17 cellular contexts compared by ENCODE assay signal in the genomic region with DNA sequence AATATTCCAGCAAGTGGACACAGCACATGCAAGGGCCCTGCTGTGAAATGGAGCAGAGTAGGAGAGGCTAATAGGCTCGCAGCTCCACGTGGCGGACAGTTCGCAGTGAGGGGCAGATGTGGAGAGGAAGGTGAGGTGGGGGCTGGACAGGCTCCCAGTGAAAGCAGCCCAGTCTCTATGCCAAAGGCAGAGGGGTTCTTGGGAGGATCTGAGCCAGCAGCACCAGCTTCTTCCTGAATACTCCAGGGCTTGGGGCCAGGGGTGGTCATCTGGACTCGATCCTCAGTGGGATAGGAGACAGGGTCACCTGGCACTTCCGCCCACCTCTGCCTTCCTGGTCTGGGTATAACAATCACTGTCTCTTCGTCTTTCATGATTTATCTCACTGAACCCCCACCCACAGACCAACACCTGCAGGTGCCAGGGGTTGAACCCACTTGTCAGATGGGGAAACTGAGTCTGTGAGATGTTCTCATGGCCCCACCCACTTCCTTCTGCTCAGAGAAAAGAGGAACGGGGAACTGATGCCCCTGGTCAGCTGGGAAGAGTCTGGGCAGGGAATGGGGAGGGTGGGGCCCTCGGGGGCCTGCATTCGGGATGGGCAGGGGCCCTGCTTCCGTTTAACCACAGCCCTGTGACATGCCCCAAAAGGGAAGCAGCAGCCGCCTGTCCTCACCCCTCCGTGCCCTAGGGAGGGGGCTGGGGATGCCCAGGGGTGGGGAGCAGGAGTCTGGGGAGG.
DNase-seq lines count a peak whose midpoint lies in the region; ATAC-seq, FAIRE-seq and TF ChIP-seq lines count a peak whose summit lies in the region.
"Had no signal": no experiment of that assay in that cellular context is flagged by ENCODE, and none has a peak within 500 bp of the region (broad histone marks: within the 10 kb centered on the region; RNA-seq: fewer than 3 reads in every experiment).

No MANE protein-coding gene starts in this region.

- TF ChIP-seq EP300 in A549 (IDR thresholded peaks at IDR 0.05), result no peak

- H2BK5ac ChIP-seq in IMR-90 (ENCODE audit: low read depth, low read length, poor library complexity, severe bottlenecking), result no peak overlapping the region

- POLR2A ChIA-PET in A549 (lab: Yijun Ruan, JAX) (no interaction called here), IMR-90 (lab: Charles Lee; ENCODE audit: unreplicated experiment) (no interaction called here)

- H3K4ac ChIP-seq in IMR-90 (ENCODE audit: low read depth, low read length), result peak overlapping the region; percentile 15

- peak overlapping the region; percentile 23; the same call in 1 of the 2 replicates for H2BK20ac ChIP-seq in IMR-90 (ENCODE audit: low read depth, low read length)

- peak overlapping the region; percentile 17; the same call in 1 of the 2 replicates for H2BK120ac ChIP-seq in IMR-90 (ENCODE audit: low read depth, low read length)

- H3K18ac ChIP-seq in IMR-90 (ENCODE audit: low read depth, low read length), result no peak overlapping the region

- H3K9ac ChIP-seq in IMR-90 (ENCODE audit: low read depth, low read length), result no peak overlapping the region
- H3K9ac ChIP-seq: GM23248 had no signal

- no peaks in the 10 kb centered on the region; the same call in 1 of the 2 replicates for H3K9me1 ChIP-seq in IMR-90 (ENCODE audit: insufficient read depth, low read length)

- H4K5ac ChIP-seq in IMR-90 (ENCODE audit: low read depth, low read length), result no peak overlapping the region

- no peak overlapping the region for H4K8ac ChIP-seq in IMR-90 (ENCODE audit: low read depth in 2 of 2, low read length in 2 of 2)

- no peak overlapping the region for H3K56ac ChIP-seq in IMR-90 (ENCODE audit: extremely low read depth, insufficient read depth, low read length)

- DNase-seq in A549 (ENCODE audit: low read depth in 1 of 2, low spot score in 1 of 2), result no peak
- no peak for DNase-seq in IMR-90
- no peak for DNase-seq in left cardiac atrium
- DNase-seq in foreskin fibroblast, result no peak
- no peak for DNase-seq in hippocampal formation (lab: John Stamatoyannopoulos, UW)
- no peak for DNase-seq in stimulated activated naive CD4-positive, alpha-beta T cell (lab: John Stamatoyannopoulos, UW)
- DNase-seq: activated CD4-positive, alpha-beta T cell treated with anti-CD3 and anti-CD28 coated beads for 36 hours; activated CD8-positive, alpha-beta memory T cell treated with anti-CD3 and anti-CD28 coated beads, Interleukin-2, amount 50 U/mL, for 4 hours; activated gamma-delta T cell treated with Interleukin-2 at 50 U/mL for 16 hours; GM23248; naive thymus-derived CD4-positive, alpha-beta T cell; NCI-H1048; NCI-H2081 treated with DMSO at 0.1 percent for 48 hours; stomach had no signal

- H3K4me2 ChIP-seq in A549 (no peak overlapping the region), IMR-90 (ENCODE audit: low read depth, low read length) (no peak overlapping the region)

- H3K9me3 ChIP-seq in A549 (no peaks in the 10 kb centered on the region), IMR-90 (ENCODE audit: control insufficient read depth, insufficient read depth, low read length) (no peaks in the 10 kb centered on the region), neutrophil (no peaks in the 10 kb centered on the region)
- H3K9me3 ChIP-seq: stomach had no signal

- H3K79me1 ChIP-seq in IMR-90 (ENCODE audit: low read depth in 1 of 2, low read length in 2 of 2), result no peaks in the 10 kb centered on the region

- TF ChIP-seq RAD21 in A549 (conservative IDR thresholded peaks at IDR 0.05 in 1 of 2, IDR thresholded peaks at IDR 0.05 in 1 of 2) (no peak), IMR-90 (IDR thresholded peaks at IDR 0.05; ENCODE audit: low read length) (no peak)

- H3K27ac ChIP-seq in A549, result peak overlapping the region; percentile 46 to 65; a peak in 4 of 6 replicates
- H3K27ac ChIP-seq in IMR-90 (ENCODE audit: insufficient read depth, low read length), result no peak overlapping the region
- H3K27ac ChIP-seq in neutrophil, result peak overlapping the region; percentile 100
- H3K27ac ChIP-seq: GM23248 had no signal

- H3K27me3 ChIP-seq in IMR-90 (ENCODE audit: control insufficient read depth, insufficient read depth, low read length), result no peaks in the 10 kb centered on the region
- H3K27me3 ChIP-seq in neutrophil, result no peaks in the 10 kb centered on the region
- H3K27me3 ChIP-seq: stomach had no signal

- no peak for TF ChIP-seq POLR2A in A549 (IDR thresholded peaks at IDR 0.05; ENCODE audit: low read length)
- TF ChIP-seq POLR2A in IMR-90 (IDR thresholded peaks at IDR 0.05; ENCODE audit: low read depth, low read length), result no peak

- BruUV-seq in IMR-90 (replicated peaks; lab: Mats Ljungman, UMichigan), result no TSS peak

- CTCF ChIA-PET in A549 (lab: Yijun Ruan, JAX), result interaction anchor here (2.4 kb wide), 1 partner anchor 13 kb away, joined by 13 read pairs; no protein-coding TSS in a partner anchor
- CTCF ChIA-PET in IMR-90 (lab: Yijun Ruan, JAX), result no interaction called here

- H3K4me3 ChIP-seq in A549, result no peak overlapping the region
- H3K4me3 ChIP-seq in IMR-90 (ENCODE audit: insufficient read depth, low read depth, low read length), result no peak overlapping the region
- peak overlapping the region; percentile 22 to 74 for H3K4me3 ChIP-seq in neutrophil (ENCODE audit: low read depth in 1 of 2, low read length in 1 of 2)
- no peak overlapping the region for H3K4me3 ChIP-seq in foreskin fibroblast (ENCODE audit: low read depth in 1 of 2, low read length in 2 of 2)
- H3K4me3 ChIP-seq: GM12878, GM23248, stomach had no signal

- ATAC-seq in A549, result no peak
- no peak for ATAC-seq in IMR-90 (ENCODE audit: low read depth)
- ATAC-seq in left cardiac atrium, result peak; percentile 16 to 45
- no peak for ATAC-seq in GM21737 (IDR thresholded peaks at IDR 0.05; ENCODE audit: unreplicated experiment)
- ATAC-seq: activated CD4-positive, alpha-beta T cell treated with anti-CD3 and anti-CD28 coated beads for 36 hours; GM12878; naive thymus-derived CD4-positive, alpha-beta T cell had no signal

- H2AK5ac ChIP-seq in IMR-90 (ENCODE audit: low read depth, low read length), result peak overlapping the region; percentile 57

- peak overlapping the region; percentile 55 for H2AK9ac ChIP-seq in IMR-90 (replicated peaks; ENCODE audit: low read depth, low read length, poor library complexity)

- in situ Hi-C loops in IMR-90 (cut with MboI; ENCODE audit: low sequenced_read_pairs), result no loop called here

- no peak overlapping the region for H2AFZ ChIP-seq in IMR-90 (replicated peaks; ENCODE audit: low read length, poor library complexity)
- H2AFZ ChIP-seq: GM23248 had no signal

- no peaks in the 10 kb centered on the region; the same call in 1 of the 2 replicates for H4K20me1 ChIP-seq in IMR-90 (ENCODE audit: insufficient read depth, low read length)

- H3K14ac ChIP-seq in IMR-90 (replicated peaks; ENCODE audit: low read depth, low read length), result 0 out of 2 replicates have a peak overlapping the region, but pooled peaks have one; percentile 14

- peaks cover 31% of the 10 kb centered on the region for H3K4me1 ChIP-seq in A549
- peaks cover 4% of the 10 kb centered on the region; the same call in 1 of the 2 replicates for H3K4me1 ChIP-seq in IMR-90 (ENCODE audit: control insufficient read depth, insufficient read depth, low read length)
- peaks cover 94 to 96% of the 10 kb centered on the region in 2 experiments for H3K4me1 ChIP-seq in neutrophil (ENCODE audit: control insufficient read depth in 1 of 2, insufficient read depth in 1 of 2, low read depth in 1 of 2, low read length in 1 of 2)

- H3K23ac ChIP-seq in IMR-90 (ENCODE audit: low read depth, low read length), result peak overlapping the region; percentile 11; the same call in 1 of the 2 replicates

- WGBS in A549 (ENCODE audit: missing lambda C conversion rate), result 84% methylated on average over 12 of the region's 13 CpGs
- 95% methylated on average over 4 of the region's 13 CpGs; no CpG with 5 or more reads in 1 of the 2 experiments for WGBS in IMR-90 (ENCODE audit: extremely low coverage in 2 of 2, insufficient read length in 1 of 2), 2 experiments

- dilution Hi-C loops in IMR-90 (cut with HindIII; ENCODE audit: low sequenced_read_pairs, unreplicated experiment), result no loop called here

- H2BK15ac ChIP-seq in IMR-90 (ENCODE audit: low read depth, low read length), result peak overlapping the region; percentile 2; the same call in 1 of the 3 replicates

- H4K91ac ChIP-seq in IMR-90 (ENCODE audit: insufficient read depth, low read depth, low read length), result no peak overlapping the region

- TF ChIP-seq CTCF in A549 (IDR thresholded peaks at IDR 0.05) (no peak), IMR-90 (conservative IDR thresholded peaks at IDR 0.05; ENCODE audit: low read depth, low read length) (no peak), neutrophil (IDR thresholded peaks at IDR 0.05) (no peak), foreskin fibroblast (IDR thresholded peaks at IDR 0.05; ENCODE audit: low read depth, low read length) (no peak)

- FAIRE-seq in A549 (lab: Jason Lieb, UNC), result no peak
- FAIRE-seq: GM12878 had no signal

- H3K36me3 ChIP-seq in IMR-90 (ENCODE audit: control insufficient read depth, insufficient read depth, low read length), result no peaks in the 10 kb centered on the region
- no peaks in the 10 kb centered on the region for H3K36me3 ChIP-seq in neutrophil
- H3K36me3 ChIP-seq: stomach had no signal

- intact Hi-C loops in IMR-90 (cut with micrococcal nuclease) (no loop called here), left cardiac atrium (cut with DNase I) (loop anchor here (10.0 kb wide), 2 partner anchors 77 to 193 kb away; partner anchors contain the start of gene CEBPB (in 1 of the 2))

TF ChIP-seq in A549, 52 proteins besides CTCF, POLR2A, EP300 and RAD21 (continues in another document):
- TF ChIP-seq GATA3 (IDR thresholded peaks at IDR 0.05; ENCODE audit: borderline replicate concordance), result no peak

TF ChIP-seq in IMR-90, 13 proteins besides CTCF, POLR2A, EP300 and RAD21 (continues in another document):
- TF ChIP-seq CHD1 (IDR thresholded peaks at IDR 0.05; ENCODE audit: low read depth, low read length) (no peak), MAFK (IDR thresholded peaks at IDR 0.05; ENCODE audit: low read depth, low read length) (no peak), FOS (IDR thresholded peaks at IDR 0.05; ENCODE audit: low read depth, low read length) (no peak), MXI1 (IDR thresholded peaks at IDR 0.05; ENCODE audit: borderline replicate concordance, low read depth, low read length) (no peak)
- TF ChIP-seq, protein P1, sequence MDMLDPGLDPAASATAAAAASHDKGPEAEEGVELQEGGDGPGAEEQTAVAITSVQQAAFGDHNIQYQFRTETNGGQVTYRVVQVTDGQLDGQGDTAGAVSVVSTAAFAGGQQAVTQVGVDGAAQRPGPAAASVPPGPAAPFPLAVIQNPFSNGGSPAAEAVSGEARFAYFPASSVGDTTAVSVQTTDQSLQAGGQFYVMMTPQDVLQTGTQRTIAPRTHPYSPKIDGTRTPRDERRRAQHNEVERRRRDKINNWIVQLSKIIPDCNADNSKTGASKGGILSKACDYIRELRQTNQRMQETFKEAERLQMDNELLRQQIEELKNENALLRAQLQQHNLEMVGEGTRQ (IDR thresholded peaks at IDR 0.05; ENCODE audit: low read depth, low read length), result no peak

Comparison
In these comparisons a context has a peak if more than half of its experiments do, and no peak if none do; other contexts are left out.
1. ATAC-seq: peak in left cardiac atrium (2 of 2); none in A549 (0 of 2), IMR-90 (single experiment) and GM21737 (single experiment).
2. H3K4me3 ChIP-seq: peak in neutrophil (2 of 2); none in A549 (single experiment), IMR-90 (single experiment) and foreskin fibroblast (0 of 2).